Comparison of ENCODE assay signal across 1 cellular context in the genomic region with DNA sequence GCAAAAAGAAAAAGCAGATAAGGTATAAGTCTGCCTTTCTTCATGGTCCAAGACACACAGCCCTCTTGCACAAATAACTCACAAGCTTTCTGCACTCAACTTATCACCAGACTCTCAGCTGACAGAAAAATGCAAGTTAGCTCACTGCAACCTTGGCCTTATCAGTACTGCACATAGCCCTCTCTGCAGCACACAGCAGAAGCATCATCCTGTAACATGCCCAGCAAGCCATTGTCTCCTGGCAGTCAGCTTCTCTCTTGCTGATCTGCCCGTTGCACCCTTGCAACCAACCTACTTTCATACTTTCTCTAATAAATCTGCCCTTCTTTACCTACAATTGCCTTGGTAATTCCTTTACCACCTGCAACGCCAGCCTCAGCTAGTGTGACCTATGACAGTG.
TF ChIP-seq lines count a peak whose summit lies in the region.

No MANE protein-coding gene starts in this region.

TF ChIP-seq in K562, 482 proteins besides CTCF, POLR2A, EP300 and RAD21 (continues in another document):
- TF ChIP-seq SMAD1 (IDR thresholded peaks at IDR 0.05; ENCODE audit: low read depth, low read length, partially characterized antibody) (no peak), CBFA2T2 (conservative IDR thresholded peaks at IDR 0.05) (peak; percentile 79), HDAC1 (IDR thresholded peaks at IDR 0.05) (peak in 1 of 2 experiments; percentile 51; a peak in 1 of 4 replicates), NFIC (IDR thresholded peaks at IDR 0.05) (0 out of 2 replicates have a peak, but pooled peaks have one; percentile 26), ZNF644 (tag; IDR thresholded peaks at IDR 0.05; ENCODE audit: low read depth) (no peak), KLF1 (tag; IDR thresholded peaks at IDR 0.05) (no peak), ZNF140 (CRISPR knock-in tag; IDR thresholded peaks at IDR 0.05) (no peak), ZNF239 (CRISPR knock-in tag; IDR thresholded peaks at IDR 0.05) (0 out of 2 replicates have a peak, but pooled peaks have one; percentile 12), PML (IDR thresholded peaks at IDR 0.05; ENCODE audit: low read length) (0 out of 2 replicates have a peak, but pooled peaks have one; percentile 19), GTF2A2 (tag; IDR thresholded peaks at IDR 0.05) (no peak), ZNF431 (CRISPR knock-in tag; IDR thresholded peaks at IDR 0.05) (no peak), PRPF4 (IDR thresholded peaks at IDR 0.05; ENCODE audit: insufficient read depth, low read depth, low read length, poor library complexity, severe bottlenecking) (no peak), LARP7 (IDR thresholded peaks at IDR 0.05) (no peak), ESRRB (CRISPR knock-in tag; IDR thresholded peaks at IDR 0.05; ENCODE audit: borderline replicate concordance) (no peak), TCF3 (CRISPR knock-in tag; IDR thresholded peaks at IDR 0.05) (peak; percentile 87), TAF7 (tag; IDR thresholded peaks at IDR 0.05) (no peak), TEAD4 (IDR thresholded peaks at IDR 0.05; ENCODE audit: low read length) (peak; percentile 75), TEAD4 (CRISPR knock-in tag; IDR thresholded peaks at IDR 0.05; ENCODE audit: borderline replicate concordance) (no peak), ETV6 (IDR thresholded peaks at IDR 0.05; ENCODE audit: borderline replicate concordance in 1 of 2, low read depth in 2 of 2, low read length in 1 of 2) (no peak), ETV6 (CRISPR knock-in tag; IDR thresholded peaks at IDR 0.05; ENCODE audit: borderline replicate concordance) (no peak), CBFA2T3 (IDR thresholded peaks at IDR 0.05) (peak; percentile 90), ILF3 (IDR thresholded peaks at IDR 0.05; ENCODE audit: borderline replicate concordance) (no peak), PHF20 (IDR thresholded peaks at IDR 0.05; ENCODE audit: partially characterized antibody) (no peak), PHTF2 (CRISPR knock-in tag; IDR thresholded peaks at IDR 0.05) (no peak), TRIM24 (IDR thresholded peaks at IDR 0.05) (peak; percentile 29 to 55; a peak in 1 of 4 replicates), GATAD2B (IDR thresholded peaks at IDR 0.05; ENCODE audit: borderline replicate concordance) (no peak), DPF2 (IDR thresholded peaks at IDR 0.05) (peak; percentile 76), NRF1 (conservative IDR thresholded peaks at IDR 0.05 in 1 of 2, IDR thresholded peaks at IDR 0.05 in 1 of 2) (no peak), SOX6 (IDR thresholded peaks at IDR 0.05) (peak; percentile 75), MYBL2 (IDR thresholded peaks at IDR 0.05; ENCODE audit: low read depth) (no peak), MYBL2 (CRISPR knock-in tag; IDR thresholded peaks at IDR 0.05; ENCODE audit: borderline replicate concordance) (no peak), ATF7 (IDR thresholded peaks at IDR 0.05) (peak; percentile 35; the same call in 1 of the 2 replicates), BRF1 (IDR thresholded peaks at IDR 0.05; ENCODE audit: borderline replicate concordance, extremely low read depth, insufficient read length) (no peak), SMARCA4 (IDR thresholded peaks at IDR 0.05) (peak; percentile 60), ZFPM2 (CRISPR knock-in tag; IDR thresholded peaks at IDR 0.05) (no peak), HLTF (IDR thresholded peaks at IDR 0.05) (peak; percentile 65; the same call in 1 of the 2 replicates), SAFB2 (IDR thresholded peaks at IDR 0.05; ENCODE audit: borderline replicate concordance, low read depth, low read length, severe bottlenecking) (no peak), ZNF3 (CRISPR knock-in tag; IDR thresholded peaks at IDR 0.05) (no peak), ZNF830 (CRISPR knock-in tag; IDR thresholded peaks at IDR 0.05) (no peak), RBM39 (optimal IDR thresholded peaks at IDR 0.05; ENCODE audit: low read depth, low read length) (no peak), HNRNPH1 (optimal IDR thresholded peaks at IDR 0.05; ENCODE audit: low read depth, low read length) (no peak), SRF (CRISPR knock-in tag; IDR thresholded peaks at IDR 0.05) (no peak), SREBF1 (IDR thresholded peaks at IDR 0.05; ENCODE audit: borderline replicate concordance, low read depth, low read length) (no peak)
- TF ChIP-seq, protein P1, sequence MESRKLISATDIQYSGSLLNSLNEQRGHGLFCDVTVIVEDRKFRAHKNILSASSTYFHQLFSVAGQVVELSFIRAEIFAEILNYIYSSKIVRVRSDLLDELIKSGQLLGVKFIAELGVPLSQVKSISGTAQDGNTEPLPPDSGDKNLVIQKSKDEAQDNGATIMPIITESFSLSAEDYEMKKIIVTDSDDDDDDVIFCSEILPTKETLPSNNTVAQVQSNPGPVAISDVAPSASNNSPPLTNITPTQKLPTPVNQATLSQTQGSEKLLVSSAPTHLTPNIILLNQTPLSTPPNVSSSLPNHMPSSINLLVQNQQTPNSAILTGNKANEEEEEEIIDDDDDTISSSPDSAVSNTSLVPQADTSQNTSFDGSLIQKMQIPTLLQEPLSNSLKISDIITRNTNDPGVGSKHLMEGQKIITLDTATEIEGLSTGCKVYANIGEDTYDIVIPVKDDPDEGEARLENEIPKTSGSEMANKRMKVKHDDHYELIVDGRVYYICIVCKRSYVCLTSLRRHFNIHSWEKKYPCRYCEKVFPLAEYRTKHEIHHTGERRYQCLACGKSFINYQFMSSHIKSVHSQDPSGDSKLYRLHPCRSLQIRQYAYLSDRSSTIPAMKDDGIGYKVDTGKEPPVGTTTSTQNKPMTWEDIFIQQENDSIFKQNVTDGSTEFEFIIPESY (CRISPR knock-in tag; IDR thresholded peaks at IDR 0.05): no peak
- TF ChIP-seq, protein P2, sequence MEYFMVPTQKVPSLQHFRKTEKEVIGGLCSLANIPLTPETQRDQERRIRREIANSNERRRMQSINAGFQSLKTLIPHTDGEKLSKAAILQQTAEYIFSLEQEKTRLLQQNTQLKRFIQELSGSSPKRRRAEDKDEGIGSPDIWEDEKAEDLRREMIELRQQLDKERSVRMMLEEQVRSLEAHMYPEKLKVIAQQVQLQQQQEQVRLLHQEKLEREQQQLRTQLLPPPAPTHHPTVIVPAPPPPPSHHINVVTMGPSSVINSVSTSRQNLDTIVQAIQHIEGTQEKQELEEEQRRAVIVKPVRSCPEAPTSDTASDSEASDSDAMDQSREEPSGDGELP (CRISPR knock-in tag; IDR thresholded peaks at IDR 0.05; ENCODE audit: borderline replicate concordance): peak; percentile 73
- TF ChIP-seq, protein P3, sequence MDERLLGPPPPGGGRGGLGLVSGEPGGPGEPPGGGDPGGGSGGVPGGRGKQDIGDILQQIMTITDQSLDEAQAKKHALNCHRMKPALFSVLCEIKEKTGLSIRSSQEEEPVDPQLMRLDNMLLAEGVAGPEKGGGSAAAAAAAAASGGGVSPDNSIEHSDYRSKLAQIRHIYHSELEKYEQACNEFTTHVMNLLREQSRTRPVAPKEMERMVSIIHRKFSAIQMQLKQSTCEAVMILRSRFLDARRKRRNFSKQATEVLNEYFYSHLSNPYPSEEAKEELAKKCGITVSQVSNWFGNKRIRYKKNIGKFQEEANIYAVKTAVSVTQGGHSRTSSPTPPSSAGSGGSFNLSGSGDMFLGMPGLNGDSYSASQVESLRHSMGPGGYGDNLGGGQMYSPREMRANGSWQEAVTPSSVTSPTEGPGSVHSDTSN (CRISPR knock-in tag; IDR thresholded peaks at IDR 0.05; ENCODE audit: low read depth): no peak
- TF ChIP-seq, protein P3 (tag; conservative IDR thresholded peaks at IDR 0.05; ENCODE audit: low read depth): peak; percentile 71
- TF ChIP-seq, protein P4, sequence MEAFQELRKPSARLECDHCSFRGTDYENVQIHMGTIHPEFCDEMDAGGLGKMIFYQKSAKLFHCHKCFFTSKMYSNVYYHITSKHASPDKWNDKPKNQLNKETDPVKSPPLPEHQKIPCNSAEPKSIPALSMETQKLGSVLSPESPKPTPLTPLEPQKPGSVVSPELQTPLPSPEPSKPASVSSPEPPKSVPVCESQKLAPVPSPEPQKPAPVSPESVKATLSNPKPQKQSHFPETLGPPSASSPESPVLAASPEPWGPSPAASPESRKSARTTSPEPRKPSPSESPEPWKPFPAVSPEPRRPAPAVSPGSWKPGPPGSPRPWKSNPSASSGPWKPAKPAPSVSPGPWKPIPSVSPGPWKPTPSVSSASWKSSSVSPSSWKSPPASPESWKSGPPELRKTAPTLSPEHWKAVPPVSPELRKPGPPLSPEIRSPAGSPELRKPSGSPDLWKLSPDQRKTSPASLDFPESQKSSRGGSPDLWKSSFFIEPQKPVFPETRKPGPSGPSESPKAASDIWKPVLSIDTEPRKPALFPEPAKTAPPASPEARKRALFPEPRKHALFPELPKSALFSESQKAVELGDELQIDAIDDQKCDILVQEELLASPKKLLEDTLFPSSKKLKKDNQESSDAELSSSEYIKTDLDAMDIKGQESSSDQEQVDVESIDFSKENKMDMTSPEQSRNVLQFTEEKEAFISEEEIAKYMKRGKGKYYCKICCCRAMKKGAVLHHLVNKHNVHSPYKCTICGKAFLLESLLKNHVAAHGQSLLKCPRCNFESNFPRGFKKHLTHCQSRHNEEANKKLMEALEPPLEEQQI (IDR thresholded peaks at IDR 0.05): no peak
- TF ChIP-seq, protein P5, sequence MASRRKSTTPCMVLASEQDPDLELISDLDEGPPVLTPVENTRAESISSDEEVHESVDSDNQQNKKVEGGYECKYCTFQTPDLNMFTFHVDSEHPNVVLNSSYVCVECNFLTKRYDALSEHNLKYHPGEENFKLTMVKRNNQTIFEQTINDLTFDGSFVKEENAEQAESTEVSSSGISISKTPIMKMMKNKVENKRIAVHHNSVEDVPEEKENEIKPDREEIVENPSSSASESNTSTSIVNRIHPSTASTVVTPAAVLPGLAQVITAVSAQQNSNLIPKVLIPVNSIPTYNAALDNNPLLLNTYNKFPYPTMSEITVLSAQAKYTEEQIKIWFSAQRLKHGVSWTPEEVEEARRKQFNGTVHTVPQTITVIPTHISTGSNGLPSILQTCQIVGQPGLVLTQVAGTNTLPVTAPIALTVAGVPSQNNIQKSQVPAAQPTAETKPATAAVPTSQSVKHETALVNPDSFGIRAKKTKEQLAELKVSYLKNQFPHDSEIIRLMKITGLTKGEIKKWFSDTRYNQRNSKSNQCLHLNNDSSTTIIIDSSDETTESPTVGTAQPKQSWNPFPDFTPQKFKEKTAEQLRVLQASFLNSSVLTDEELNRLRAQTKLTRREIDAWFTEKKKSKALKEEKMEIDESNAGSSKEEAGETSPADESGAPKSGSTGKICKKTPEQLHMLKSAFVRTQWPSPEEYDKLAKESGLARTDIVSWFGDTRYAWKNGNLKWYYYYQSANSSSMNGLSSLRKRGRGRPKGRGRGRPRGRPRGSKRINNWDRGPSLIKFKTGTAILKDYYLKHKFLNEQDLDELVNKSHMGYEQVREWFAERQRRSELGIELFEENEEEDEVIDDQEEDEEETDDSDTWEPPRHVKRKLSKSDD (conservative IDR thresholded peaks at IDR 0.05; ENCODE audit: low read length): no peak
- TF ChIP-seq, protein P6, sequence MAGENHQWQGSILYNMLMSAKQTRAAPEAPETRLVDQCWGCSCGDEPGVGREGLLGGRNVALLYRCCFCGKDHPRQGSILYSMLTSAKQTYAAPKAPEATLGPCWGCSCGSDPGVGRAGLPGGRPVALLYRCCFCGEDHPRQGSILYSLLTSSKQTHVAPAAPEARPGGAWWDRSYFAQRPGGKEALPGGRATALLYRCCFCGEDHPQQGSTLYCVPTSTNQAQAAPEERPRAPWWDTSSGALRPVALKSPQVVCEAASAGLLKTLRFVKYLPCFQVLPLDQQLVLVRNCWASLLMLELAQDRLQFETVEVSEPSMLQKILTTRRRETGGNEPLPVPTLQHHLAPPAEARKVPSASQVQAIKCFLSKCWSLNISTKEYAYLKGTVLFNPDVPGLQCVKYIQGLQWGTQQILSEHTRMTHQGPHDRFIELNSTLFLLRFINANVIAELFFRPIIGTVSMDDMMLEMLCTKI (IDR thresholded peaks at IDR 0.05; ENCODE audit: partially characterized antibody): no peak
- TF ChIP-seq, protein P7, sequence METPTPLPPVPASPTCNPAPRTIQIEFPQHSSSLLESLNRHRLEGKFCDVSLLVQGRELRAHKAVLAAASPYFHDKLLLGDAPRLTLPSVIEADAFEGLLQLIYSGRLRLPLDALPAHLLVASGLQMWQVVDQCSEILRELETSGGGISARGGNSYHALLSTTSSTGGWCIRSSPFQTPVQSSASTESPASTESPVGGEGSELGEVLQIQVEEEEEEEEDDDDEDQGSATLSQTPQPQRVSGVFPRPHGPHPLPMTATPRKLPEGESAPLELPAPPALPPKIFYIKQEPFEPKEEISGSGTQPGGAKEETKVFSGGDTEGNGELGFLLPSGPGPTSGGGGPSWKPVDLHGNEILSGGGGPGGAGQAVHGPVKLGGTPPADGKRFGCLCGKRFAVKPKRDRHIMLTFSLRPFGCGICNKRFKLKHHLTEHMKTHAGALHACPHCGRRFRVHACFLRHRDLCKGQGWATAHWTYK (CRISPR knock-in tag; IDR thresholded peaks at IDR 0.05): no peak
- TF ChIP-seq, protein P8, sequence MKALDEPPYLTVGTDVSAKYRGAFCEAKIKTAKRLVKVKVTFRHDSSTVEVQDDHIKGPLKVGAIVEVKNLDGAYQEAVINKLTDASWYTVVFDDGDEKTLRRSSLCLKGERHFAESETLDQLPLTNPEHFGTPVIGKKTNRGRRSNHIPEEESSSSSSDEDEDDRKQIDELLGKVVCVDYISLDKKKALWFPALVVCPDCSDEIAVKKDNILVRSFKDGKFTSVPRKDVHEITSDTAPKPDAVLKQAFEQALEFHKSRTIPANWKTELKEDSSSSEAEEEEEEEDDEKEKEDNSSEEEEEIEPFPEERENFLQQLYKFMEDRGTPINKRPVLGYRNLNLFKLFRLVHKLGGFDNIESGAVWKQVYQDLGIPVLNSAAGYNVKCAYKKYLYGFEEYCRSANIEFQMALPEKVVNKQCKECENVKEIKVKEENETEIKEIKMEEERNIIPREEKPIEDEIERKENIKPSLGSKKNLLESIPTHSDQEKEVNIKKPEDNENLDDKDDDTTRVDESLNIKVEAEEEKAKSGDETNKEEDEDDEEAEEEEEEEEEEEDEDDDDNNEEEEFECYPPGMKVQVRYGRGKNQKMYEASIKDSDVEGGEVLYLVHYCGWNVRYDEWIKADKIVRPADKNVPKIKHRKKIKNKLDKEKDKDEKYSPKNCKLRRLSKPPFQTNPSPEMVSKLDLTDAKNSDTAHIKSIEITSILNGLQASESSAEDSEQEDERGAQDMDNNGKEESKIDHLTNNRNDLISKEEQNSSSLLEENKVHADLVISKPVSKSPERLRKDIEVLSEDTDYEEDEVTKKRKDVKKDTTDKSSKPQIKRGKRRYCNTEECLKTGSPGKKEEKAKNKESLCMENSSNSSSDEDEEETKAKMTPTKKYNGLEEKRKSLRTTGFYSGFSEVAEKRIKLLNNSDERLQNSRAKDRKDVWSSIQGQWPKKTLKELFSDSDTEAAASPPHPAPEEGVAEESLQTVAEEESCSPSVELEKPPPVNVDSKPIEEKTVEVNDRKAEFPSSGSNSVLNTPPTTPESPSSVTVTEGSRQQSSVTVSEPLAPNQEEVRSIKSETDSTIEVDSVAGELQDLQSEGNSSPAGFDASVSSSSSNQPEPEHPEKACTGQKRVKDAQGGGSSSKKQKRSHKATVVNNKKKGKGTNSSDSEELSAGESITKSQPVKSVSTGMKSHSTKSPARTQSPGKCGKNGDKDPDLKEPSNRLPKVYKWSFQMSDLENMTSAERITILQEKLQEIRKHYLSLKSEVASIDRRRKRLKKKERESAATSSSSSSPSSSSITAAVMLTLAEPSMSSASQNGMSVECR (CRISPR knock-in tag; IDR thresholded peaks at IDR 0.05): no peak
